ENCODE assay signal across 1 cellular context in the genomic region with DNA sequence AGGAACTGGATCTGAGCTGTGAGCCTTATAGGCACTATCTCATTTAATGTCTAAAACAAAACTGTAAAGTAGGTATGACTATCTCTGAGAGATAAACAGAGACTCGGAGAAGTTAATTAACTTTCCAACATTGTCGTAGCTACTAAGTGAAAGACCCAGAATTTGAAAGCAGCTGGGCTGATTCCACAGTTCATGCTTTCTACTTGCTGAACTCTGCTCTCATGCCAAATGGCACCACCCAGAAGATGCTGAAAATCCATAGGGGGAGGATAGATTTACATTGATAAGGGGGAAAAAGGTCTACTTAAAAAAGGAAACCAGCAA.
A peak's percentile ranks its signal among the peaks of the same experiment; 100 is the strongest.
TF ChIP-seq lines count a peak whose summit lies in the region.

No MANE protein-coding gene starts in this region.

TF ChIP-seq in HepG2, 621 proteins besides CTCF, POLR2A, EP300 and RAD21 (continued from another document):
- TF ChIP-seq, protein P1, sequence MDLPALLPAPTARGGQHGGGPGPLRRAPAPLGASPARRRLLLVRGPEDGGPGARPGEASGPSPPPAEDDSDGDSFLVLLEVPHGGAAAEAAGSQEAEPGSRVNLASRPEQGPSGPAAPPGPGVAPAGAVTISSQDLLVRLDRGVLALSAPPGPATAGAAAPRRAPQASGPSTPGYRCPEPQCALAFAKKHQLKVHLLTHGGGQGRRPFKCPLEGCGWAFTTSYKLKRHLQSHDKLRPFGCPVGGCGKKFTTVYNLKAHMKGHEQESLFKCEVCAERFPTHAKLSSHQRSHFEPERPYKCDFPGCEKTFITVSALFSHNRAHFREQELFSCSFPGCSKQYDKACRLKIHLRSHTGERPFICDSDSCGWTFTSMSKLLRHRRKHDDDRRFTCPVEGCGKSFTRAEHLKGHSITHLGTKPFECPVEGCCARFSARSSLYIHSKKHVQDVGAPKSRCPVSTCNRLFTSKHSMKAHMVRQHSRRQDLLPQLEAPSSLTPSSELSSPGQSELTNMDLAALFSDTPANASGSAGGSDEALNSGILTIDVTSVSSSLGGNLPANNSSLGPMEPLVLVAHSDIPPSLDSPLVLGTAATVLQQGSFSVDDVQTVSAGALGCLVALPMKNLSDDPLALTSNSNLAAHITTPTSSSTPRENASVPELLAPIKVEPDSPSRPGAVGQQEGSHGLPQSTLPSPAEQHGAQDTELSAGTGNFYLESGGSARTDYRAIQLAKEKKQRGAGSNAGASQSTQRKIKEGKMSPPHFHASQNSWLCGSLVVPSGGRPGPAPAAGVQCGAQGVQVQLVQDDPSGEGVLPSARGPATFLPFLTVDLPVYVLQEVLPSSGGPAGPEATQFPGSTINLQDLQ (CRISPR knock-in tag; IDR thresholded peaks at IDR 0.05): no peak
- TF ChIP-seq MIXL1 (CRISPR knock-in tag; IDR thresholded peaks at IDR 0.05) (no peak), ZNF766 (CRISPR knock-in tag; IDR thresholded peaks at IDR 0.05; ENCODE audit: borderline replicate concordance) (no peak), GABPA (IDR thresholded peaks at IDR 0.05; ENCODE audit: low read depth, low read length) (no peak), GABPA (CRISPR knock-in tag; IDR thresholded peaks at IDR 0.05; ENCODE audit: low read depth) (0 out of 2 replicates have a peak, but pooled peaks have one; percentile 14), SKI (IDR thresholded peaks at IDR 0.05; ENCODE audit: partially characterized antibody) (no peak), FOSL2 (CRISPR knock-in tag; IDR thresholded peaks at IDR 0.05) (no peak), ZKSCAN5 (CRISPR knock-in tag; IDR thresholded peaks at IDR 0.05) (no peak), ZNF839 (CRISPR knock-in tag; IDR thresholded peaks at IDR 0.05; ENCODE audit: borderline replicate concordance) (no peak), ZNF138 (CRISPR knock-in tag; IDR thresholded peaks at IDR 0.05; ENCODE audit: low read depth) (no peak), ATRX (CRISPR knock-in tag; IDR thresholded peaks at IDR 0.05; ENCODE audit: borderline replicate concordance) (no peak), ZNF101 (CRISPR knock-in tag; IDR thresholded peaks at IDR 0.05; ENCODE audit: borderline replicate concordance, low read depth) (no peak), PCBP2 (optimal IDR thresholded peaks at IDR 0.05; ENCODE audit: low read depth, low read length, poor library complexity, severe bottlenecking) (no peak), SOX13 (IDR thresholded peaks at IDR 0.05) (no peak), SOX13 (CRISPR knock-in tag; conservative IDR thresholded peaks at IDR 0.05 in 1 of 2, IDR thresholded peaks at IDR 0.05 in 1 of 2) (no peak), ISL2 (CRISPR knock-in tag; IDR thresholded peaks at IDR 0.05) (no peak), NCOR1 (IDR thresholded peaks at IDR 0.05; ENCODE audit: borderline replicate concordance, low read length) (no peak), JARID2 (CRISPR knock-in tag; IDR thresholded peaks at IDR 0.05; ENCODE audit: insufficient replicate concordance) (no peak), MZF1 (CRISPR knock-in tag; IDR thresholded peaks at IDR 0.05; ENCODE audit: borderline replicate concordance) (no peak), SCMH1 (CRISPR knock-in tag; IDR thresholded peaks at IDR 0.05; ENCODE audit: borderline replicate concordance) (no peak), NCOA5 (CRISPR knock-in tag; IDR thresholded peaks at IDR 0.05) (no peak), ONECUT2 (CRISPR knock-in tag; IDR thresholded peaks at IDR 0.05) (0 out of 2 replicates have a peak, but pooled peaks have one; percentile 40), ZNF256 (CRISPR knock-in tag; conservative IDR thresholded peaks at IDR 0.05) (no peak), NFYC (CRISPR knock-in tag; IDR thresholded peaks at IDR 0.05) (no peak), KLF6 (CRISPR knock-in tag; IDR thresholded peaks at IDR 0.05) (no peak), MAFG (CRISPR knock-in tag; IDR thresholded peaks at IDR 0.05) (no peak), THYN1 (CRISPR knock-in tag; IDR thresholded peaks at IDR 0.05; ENCODE audit: borderline replicate concordance, low read depth) (no peak), ATM (IDR thresholded peaks at IDR 0.05; ENCODE audit: borderline replicate concordance) (no peak), KDM5A (IDR thresholded peaks at IDR 0.05; ENCODE audit: borderline replicate concordance, low read length) (no peak), ZFX (CRISPR knock-in tag; IDR thresholded peaks at IDR 0.05; ENCODE audit: low read depth) (no peak)
- TF ChIP-seq, protein P2, sequence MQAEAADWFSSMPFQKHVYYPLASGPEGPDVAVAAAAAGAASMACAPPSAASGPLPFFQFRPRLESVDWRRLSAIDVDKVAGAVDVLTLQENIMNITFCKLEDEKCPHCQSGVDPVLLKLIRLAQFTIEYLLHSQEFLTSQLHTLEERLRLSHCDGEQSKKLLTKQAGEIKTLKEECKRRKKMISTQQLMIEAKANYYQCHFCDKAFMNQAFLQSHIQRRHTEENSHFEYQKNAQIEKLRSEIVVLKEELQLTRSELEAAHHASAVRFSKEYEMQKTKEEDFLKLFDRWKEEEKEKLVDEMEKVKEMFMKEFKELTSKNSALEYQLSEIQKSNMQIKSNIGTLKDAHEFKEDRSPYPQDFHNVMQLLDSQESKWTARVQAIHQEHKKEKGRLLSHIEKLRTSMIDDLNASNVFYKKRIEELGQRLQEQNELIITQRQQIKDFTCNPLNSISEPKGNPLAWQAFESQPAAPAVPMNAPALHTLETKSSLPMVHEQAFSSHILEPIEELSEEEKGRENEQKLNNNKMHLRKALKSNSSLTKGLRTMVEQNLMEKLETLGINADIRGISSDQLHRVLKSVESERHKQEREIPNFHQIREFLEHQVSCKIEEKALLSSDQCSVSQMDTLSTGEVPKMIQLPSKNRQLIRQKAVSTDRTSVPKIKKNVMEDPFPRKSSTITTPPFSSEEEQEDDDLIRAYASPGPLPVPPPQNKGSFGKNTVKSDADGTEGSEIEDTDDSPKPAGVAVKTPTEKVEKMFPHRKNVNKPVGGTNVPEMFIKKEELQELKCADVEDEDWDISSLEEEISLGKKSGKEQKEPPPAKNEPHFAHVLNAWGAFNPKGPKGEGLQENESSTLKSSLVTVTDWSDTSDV (CRISPR knock-in tag; IDR thresholded peaks at IDR 0.05): no peak
- TF ChIP-seq, protein P3, sequence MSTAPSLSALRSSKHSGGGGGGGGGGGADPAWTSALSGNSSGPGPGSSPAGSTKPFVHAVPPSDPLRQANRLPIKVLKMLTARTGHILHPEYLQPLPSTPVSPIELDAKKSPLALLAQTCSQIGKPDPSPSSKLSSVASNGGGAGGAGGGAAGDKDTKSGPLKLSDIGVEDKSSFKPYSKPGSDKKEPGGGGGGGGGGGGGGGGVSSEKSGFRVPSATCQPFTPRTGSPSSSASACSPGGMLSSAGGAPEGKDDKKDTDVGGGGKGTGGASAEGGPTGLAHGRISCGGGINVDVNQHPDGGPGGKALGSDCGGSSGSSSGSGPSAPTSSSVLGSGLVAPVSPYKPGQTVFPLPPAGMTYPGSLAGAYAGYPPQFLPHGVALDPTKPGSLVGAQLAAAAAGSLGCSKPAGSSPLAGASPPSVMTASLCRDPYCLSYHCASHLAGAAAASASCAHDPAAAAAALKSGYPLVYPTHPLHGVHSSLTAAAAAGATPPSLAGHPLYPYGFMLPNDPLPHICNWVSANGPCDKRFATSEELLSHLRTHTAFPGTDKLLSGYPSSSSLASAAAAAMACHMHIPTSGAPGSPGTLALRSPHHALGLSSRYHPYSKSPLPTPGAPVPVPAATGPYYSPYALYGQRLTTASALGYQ (CRISPR knock-in tag; IDR thresholded peaks at IDR 0.05): no peak
- TF ChIP-seq, protein P4, sequence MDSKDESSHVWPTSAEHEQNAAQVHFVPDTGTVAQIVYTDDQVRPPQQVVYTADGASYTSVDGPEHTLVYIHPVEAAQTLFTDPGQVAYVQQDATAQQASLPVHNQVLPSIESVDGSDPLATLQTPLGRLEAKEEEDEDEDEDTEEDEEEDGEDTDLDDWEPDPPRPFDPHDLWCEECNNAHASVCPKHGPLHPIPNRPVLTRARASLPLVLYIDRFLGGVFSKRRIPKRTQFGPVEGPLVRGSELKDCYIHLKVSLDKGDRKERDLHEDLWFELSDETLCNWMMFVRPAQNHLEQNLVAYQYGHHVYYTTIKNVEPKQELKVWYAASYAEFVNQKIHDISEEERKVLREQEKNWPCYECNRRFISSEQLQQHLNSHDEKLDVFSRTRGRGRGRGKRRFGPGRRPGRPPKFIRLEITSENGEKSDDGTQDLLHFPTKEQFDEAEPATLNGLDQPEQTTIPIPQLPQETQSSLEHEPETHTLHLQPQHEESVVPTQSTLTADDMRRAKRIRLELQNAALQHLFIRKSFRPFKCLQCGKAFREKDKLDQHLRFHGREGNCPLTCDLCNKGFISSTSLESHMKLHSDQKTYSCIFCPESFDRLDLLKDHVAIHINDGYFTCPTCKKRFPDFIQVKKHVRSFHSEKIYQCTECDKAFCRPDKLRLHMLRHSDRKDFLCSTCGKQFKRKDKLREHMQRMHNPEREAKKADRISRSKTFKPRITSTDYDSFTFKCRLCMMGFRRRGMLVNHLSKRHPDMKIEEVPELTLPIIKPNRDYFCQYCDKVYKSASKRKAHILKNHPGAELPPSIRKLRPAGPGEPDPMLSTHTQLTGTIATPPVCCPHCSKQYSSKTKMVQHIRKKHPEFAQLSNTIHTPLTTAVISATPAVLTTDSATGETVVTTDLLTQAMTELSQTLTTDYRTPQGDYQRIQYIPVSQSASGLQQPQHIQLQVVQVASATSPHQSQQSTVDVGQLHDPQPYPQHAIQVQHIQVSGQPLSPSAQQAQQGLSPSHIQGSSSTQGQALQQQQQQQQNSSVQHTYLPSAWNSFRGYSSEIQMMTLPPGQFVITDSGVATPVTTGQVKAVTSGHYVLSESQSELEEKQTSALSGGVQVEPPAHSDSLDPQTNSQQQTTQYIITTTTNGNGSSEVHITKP (CRISPR knock-in tag; IDR thresholded peaks at IDR 0.05; ENCODE audit: low read depth): no peak
- TF ChIP-seq, protein P5, sequence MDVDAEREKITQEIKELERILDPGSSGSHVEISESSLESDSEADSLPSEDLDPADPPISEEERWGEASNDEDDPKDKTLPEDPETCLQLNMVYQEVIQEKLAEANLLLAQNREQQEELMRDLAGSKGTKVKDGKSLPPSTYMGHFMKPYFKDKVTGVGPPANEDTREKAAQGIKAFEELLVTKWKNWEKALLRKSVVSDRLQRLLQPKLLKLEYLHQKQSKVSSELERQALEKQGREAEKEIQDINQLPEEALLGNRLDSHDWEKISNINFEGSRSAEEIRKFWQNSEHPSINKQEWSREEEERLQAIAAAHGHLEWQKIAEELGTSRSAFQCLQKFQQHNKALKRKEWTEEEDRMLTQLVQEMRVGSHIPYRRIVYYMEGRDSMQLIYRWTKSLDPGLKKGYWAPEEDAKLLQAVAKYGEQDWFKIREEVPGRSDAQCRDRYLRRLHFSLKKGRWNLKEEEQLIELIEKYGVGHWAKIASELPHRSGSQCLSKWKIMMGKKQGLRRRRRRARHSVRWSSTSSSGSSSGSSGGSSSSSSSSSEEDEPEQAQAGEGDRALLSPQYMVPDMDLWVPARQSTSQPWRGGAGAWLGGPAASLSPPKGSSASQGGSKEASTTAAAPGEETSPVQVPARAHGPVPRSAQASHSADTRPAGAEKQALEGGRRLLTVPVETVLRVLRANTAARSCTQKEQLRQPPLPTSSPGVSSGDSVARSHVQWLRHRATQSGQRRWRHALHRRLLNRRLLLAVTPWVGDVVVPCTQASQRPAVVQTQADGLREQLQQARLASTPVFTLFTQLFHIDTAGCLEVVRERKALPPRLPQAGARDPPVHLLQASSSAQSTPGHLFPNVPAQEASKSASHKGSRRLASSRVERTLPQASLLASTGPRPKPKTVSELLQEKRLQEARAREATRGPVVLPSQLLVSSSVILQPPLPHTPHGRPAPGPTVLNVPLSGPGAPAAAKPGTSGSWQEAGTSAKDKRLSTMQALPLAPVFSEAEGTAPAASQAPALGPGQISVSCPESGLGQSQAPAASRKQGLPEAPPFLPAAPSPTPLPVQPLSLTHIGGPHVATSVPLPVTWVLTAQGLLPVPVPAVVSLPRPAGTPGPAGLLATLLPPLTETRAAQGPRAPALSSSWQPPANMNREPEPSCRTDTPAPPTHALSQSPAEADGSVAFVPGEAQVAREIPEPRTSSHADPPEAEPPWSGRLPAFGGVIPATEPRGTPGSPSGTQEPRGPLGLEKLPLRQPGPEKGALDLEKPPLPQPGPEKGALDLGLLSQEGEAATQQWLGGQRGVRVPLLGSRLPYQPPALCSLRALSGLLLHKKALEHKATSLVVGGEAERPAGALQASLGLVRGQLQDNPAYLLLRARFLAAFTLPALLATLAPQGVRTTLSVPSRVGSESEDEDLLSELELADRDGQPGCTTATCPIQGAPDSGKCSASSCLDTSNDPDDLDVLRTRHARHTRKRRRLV (CRISPR knock-in tag; IDR thresholded peaks at IDR 0.05): no peak
- TF ChIP-seq, protein P6, sequence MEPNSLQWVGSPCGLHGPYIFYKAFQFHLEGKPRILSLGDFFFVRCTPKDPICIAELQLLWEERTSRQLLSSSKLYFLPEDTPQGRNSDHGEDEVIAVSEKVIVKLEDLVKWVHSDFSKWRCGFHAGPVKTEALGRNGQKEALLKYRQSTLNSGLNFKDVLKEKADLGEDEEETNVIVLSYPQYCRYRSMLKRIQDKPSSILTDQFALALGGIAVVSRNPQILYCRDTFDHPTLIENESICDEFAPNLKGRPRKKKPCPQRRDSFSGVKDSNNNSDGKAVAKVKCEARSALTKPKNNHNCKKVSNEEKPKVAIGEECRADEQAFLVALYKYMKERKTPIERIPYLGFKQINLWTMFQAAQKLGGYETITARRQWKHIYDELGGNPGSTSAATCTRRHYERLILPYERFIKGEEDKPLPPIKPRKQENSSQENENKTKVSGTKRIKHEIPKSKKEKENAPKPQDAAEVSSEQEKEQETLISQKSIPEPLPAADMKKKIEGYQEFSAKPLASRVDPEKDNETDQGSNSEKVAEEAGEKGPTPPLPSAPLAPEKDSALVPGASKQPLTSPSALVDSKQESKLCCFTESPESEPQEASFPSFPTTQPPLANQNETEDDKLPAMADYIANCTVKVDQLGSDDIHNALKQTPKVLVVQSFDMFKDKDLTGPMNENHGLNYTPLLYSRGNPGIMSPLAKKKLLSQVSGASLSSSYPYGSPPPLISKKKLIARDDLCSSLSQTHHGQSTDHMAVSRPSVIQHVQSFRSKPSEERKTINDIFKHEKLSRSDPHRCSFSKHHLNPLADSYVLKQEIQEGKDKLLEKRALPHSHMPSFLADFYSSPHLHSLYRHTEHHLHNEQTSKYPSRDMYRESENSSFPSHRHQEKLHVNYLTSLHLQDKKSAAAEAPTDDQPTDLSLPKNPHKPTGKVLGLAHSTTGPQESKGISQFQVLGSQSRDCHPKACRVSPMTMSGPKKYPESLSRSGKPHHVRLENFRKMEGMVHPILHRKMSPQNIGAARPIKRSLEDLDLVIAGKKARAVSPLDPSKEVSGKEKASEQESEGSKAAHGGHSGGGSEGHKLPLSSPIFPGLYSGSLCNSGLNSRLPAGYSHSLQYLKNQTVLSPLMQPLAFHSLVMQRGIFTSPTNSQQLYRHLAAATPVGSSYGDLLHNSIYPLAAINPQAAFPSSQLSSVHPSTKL (CRISPR knock-in tag; IDR thresholded peaks at IDR 0.05): no peak
